In the genomic region with DNA sequence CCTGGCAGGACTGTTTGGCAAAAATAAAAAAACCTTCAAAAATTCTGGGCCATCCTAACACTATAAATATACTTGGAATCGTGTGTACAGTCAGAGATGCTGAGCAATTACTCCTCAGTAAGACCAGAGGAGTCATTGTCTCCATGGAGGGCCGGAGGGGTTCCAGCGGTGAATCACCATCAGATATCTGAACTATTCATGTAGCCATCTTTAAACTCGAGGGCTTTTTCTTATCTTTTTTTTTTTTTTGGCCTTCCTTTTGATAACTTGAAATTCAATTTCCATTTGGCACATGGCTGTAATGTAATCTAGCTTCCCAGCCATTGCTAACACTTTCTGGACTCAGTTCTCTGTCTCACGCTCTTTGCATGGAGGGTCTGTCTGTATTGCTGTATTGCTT, we compare ENCODE assay signal across 18 cellular contexts. TPM values are rescaled to one million over a fixed set of nuclear protein-coding genes. Genes with fewer than 3 reads are reported as not detected.
A peak's percentile ranks its signal among the peaks of the same experiment; 100 is the strongest.
DNase-seq lines count a peak whose midpoint lies in the region; ATAC-seq and TF ChIP-seq lines count a peak whose summit lies in the region.
"Had no signal": no experiment of that assay in that cellular context is flagged by ENCODE, and none has a peak within 500 bp of the region (broad histone marks: within the 10 kb centered on the region; RNA-seq: fewer than 3 reads in every experiment).

No MANE protein-coding gene starts in this region.

- DNase-seq in GM03348 (ENCODE audit: low spot score) (peak; percentile 82), RWPE2 (ENCODE audit: low spot score) (no peak), epithelial cell of esophagus (ENCODE audit: low read depth) (peak; percentile 72), osteoblast (ENCODE audit: insufficient read length, low spot score, missing footprints) (no peak), hypothalamus (lab: John Stamatoyannopoulos, UW) (no peak), NCI-H2029 treated with DMSO at 0.1 percent for 48 hours (lab: John Stamatoyannopoulos, UW) (no peak)
- DNase-seq in activated effector memory CD4-positive, alpha-beta T cell treated with anti-CD3 and anti-CD28 coated beads, Interleukin-2, amount 50 U/mL, for 16 hours = no peak
- DNase-seq: activated CD8-positive, alpha-beta memory T cell treated with anti-CD3 and anti-CD28 coated beads, Interleukin-2, amount 10 ng/mL, durations not matched to agents 7 days and 5 days; CD4-positive, alpha-beta memory T cell; GDM1; islet precursor cell; Karpas-422; naive B cell; NCI-H187; NCI-H82; stimulated activated naive CD8-positive, alpha-beta T cell treated with anti-CD3 and anti-CD28 coated beads, Interleukin-15, Interleukin-2, amounts not matched to agents 100 U/mL and 50 U/mL, for 24 hours had no signal

- H2AFZ ChIP-seq in osteoblast (ENCODE audit: low read length) = no peak overlapping the region

- peak overlapping the region; percentile 62 for H3K4me2 ChIP-seq in osteoblast (ENCODE audit: insufficient read depth, low read length)

- no peak for ATAC-seq in RWPE2 (ENCODE audit: low read depth)
- ATAC-seq: activated CD8-positive, alpha-beta memory T cell treated with anti-CD3 and anti-CD28 coated beads, Interleukin-2, amount 10 ng/mL, durations not matched to agents 7 days and 5 days; gastroesophageal sphincter; stimulated activated naive CD8-positive, alpha-beta T cell treated with anti-CD3 and anti-CD28 coated beads, Interleukin-15, Interleukin-2, amounts not matched to agents 100 U/mL and 50 U/mL, for 24 hours had no signal

- H3K4me1 ChIP-seq in RWPE2 (ENCODE audit: insufficient read depth, poor library complexity, severe bottlenecking) (peaks cover 48% of the 10 kb centered on the region), osteoblast (ENCODE audit: insufficient read depth, low read length) (peaks cover 67% of the 10 kb centered on the region)

- peak overlapping the region; percentile 100 for H3K27ac ChIP-seq in RWPE2 (ENCODE audit: poor library complexity, severe bottlenecking)
- H3K27ac ChIP-seq in osteoblast (ENCODE audit: low read depth, low read length) = peak overlapping the region; percentile 97
- H3K27ac ChIP-seq: gastroesophageal sphincter, VCaP had no signal

- H3K36me3 ChIP-seq in RWPE2 (ENCODE audit: low read depth) (no peaks in the 10 kb centered on the region), osteoblast (ENCODE audit: insufficient read depth, low read length) (no peaks in the 10 kb centered on the region)
- H3K36me3 ChIP-seq: gastroesophageal sphincter had no signal

- no peaks in the 10 kb centered on the region for H4K20me1 ChIP-seq in osteoblast (ENCODE audit: insufficient read depth, low read length)

- H3K9me3 ChIP-seq in RWPE2 (ENCODE audit: severe bottlenecking) (no peaks in the 10 kb centered on the region), osteoblast (ENCODE audit: low read depth, low read length) (no peaks in the 10 kb centered on the region)
- H3K9me3 ChIP-seq: gastroesophageal sphincter had no signal

- H3K4me3 ChIP-seq in RWPE2 (ENCODE audit: severe bottlenecking) = no peak overlapping the region
- no peak overlapping the region for H3K4me3 ChIP-seq in epithelial cell of esophagus (ENCODE audit: low read length)
- H3K4me3 ChIP-seq in osteoblast (ENCODE audit: insufficient read depth, low read length) = no peak overlapping the region
- H3K4me3 ChIP-seq: gastroesophageal sphincter had no signal

- no peaks in the 10 kb centered on the region for H3K79me2 ChIP-seq in osteoblast (ENCODE audit: insufficient read depth, low read length)

- no peak for TF ChIP-seq CTCF in RWPE2 (IDR thresholded peaks at IDR 0.05; ENCODE audit: poor library complexity, severe bottlenecking)
- no peak for TF ChIP-seq CTCF in epithelial cell of esophagus (IDR thresholded peaks at IDR 0.05; ENCODE audit: insufficient read depth, low read depth, low read length, missing control alignments)
- TF ChIP-seq CTCF in osteoblast (IDR thresholded peaks at IDR 0.05; ENCODE audit: extremely low read depth, low read depth, low read length) = no peak

- H3K27me3 ChIP-seq in RWPE2 (ENCODE audit: insufficient read depth, poor library complexity, severe bottlenecking) (no peaks in the 10 kb centered on the region), osteoblast (ENCODE audit: insufficient read depth, low read length) (no peaks in the 10 kb centered on the region)
- H3K27me3 ChIP-seq: gastroesophageal sphincter had no signal

RNA-seq across cellular contexts. Expression of a gene that starts 7.4 kb away (rescaled TPM):
- total RNA-seq in osteoblast = 566 and 568 TPM in 2 replicates

Comparison
In these comparisons a context has a peak if more than half of its experiments do, and no peak if none do; other contexts are left out.
1. DNase-seq: peak in GM03348 (single experiment) and epithelial cell of esophagus (single experiment); none in RWPE2 (single experiment), osteoblast (single experiment), activated effector memory CD4-positive, alpha-beta T cell treated with anti-CD3 and anti-CD28 coated beads, Interleukin-2, amount 50 U/mL, for 16 hours (single experiment), hypothalamus (0 of 51) and NCI-H2029 treated with DMSO at 0.1 percent for 48 hours (single experiment).